In the genomic region with DNA sequence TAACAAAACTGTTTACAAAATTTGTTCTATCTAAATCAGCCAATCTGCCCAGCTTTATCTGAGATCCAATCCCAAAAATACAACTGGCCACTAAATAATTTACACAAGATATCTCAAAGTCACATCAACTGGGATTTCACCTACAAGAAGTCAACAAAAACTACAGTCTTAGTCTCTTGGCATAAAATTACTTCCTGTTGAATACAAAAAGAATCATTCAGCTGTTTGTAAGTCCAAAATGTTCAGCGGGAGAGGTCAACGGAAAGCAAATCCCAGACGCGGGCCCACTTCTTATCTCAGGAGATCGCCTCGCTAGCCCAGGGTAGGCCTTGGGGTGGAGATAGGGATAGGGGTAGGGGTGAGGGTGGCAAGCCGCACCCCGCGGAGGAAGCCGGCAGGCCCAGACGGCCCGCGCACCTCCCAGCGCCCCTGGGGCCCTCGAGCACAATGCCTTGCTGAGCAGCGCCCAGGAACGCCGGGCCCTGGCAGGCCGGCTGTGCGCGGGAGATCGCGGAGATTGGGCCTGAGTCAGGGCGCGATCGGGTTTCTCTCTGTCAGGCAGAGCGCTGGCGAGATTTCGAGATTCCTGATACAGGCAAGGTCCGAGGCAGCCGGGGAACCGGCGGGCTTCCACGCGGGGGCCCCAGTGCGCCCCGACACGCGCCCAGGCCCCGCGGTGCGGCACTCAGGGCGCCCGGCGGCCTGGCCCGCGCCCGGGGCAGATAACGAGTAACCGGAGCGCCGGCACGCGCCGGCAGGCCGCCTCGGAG, we compare ENCODE assay signal across 8 cellular contexts. TPM values are rescaled to one million over a fixed set of nuclear protein-coding genes. Genes with fewer than 3 reads are reported as not detected.
DNase-seq lines count a peak whose midpoint lies in the region; ATAC-seq and TF ChIP-seq lines count a peak whose summit lies in the region.

No MANE protein-coding gene starts in this region.

- H3K27ac ChIP-seq in WERI-Rb-1 = peak overlapping the region; percentile 93
- H3K27ac ChIP-seq in breast epithelium = peak overlapping the region; percentile 95 to 98
- H3K27ac ChIP-seq in smooth muscle cell (ENCODE audit: low read depth) = peak overlapping the region; percentile 64

- TF ChIP-seq POLR2A in breast epithelium (IDR thresholded peaks at IDR 0.05) = no peak

- H3K36me3 ChIP-seq in WERI-Rb-1 = peaks cover 37% of the 10 kb centered on the region
- no peaks in the 10 kb centered on the region for H3K36me3 ChIP-seq in breast epithelium
- H3K36me3 ChIP-seq in smooth muscle cell (ENCODE audit: low read depth) = peaks cover 12% of the 10 kb centered on the region

- H3K79me2 ChIP-seq in smooth muscle cell (ENCODE audit: low read depth) = peaks cover 35% of the 10 kb centered on the region

- H3K4me3 ChIP-seq in WERI-Rb-1 (ENCODE audit: low read depth, low read length) (peak overlapping the region; percentile 98), breast epithelium (peak overlapping the region; percentile 82 to 96 (median 89)), smooth muscle cell (peak overlapping the region; percentile 88)

- H3K4me1 ChIP-seq in breast epithelium (no peaks in the 10 kb centered on the region), smooth muscle cell (ENCODE audit: low read depth) (peaks cover 15% of the 10 kb centered on the region)

- H4K20me1 ChIP-seq in smooth muscle cell (ENCODE audit: low read depth) = no peaks in the 10 kb centered on the region

- DNase-seq in DMS79 treated with DMSO at 0.1 percent for 48 hours (lab: John Stamatoyannopoulos, UW) = peak; percentile 35
- no peak for DNase-seq in DMS79 (lab: John Stamatoyannopoulos, UW)
- peak; percentile 68 for DNase-seq in NCI-H146 (lab: John Stamatoyannopoulos, UW)
- DNase-seq in WERI-Rb-1 = peak; percentile 58
- peak; percentile 57 to 63 for DNase-seq in breast epithelium (ENCODE audit: low spot score in 2 of 2)
- DNase-seq in iPS-NIHi7 (ENCODE audit: extremely low spot score) = peak; percentile 64
- DNase-seq in smooth muscle cell (lab: John Stamatoyannopoulos, UW; ENCODE audit: unreplicated experiment) = peak; percentile 58

- H3K27me3 ChIP-seq in WERI-Rb-1 (ENCODE audit: insufficient read depth, low read depth, severe bottlenecking) = no peaks in the 10 kb centered on the region
- H3K27me3 ChIP-seq in breast epithelium = no peaks in the 10 kb centered on the region
- H3K27me3 ChIP-seq in smooth muscle cell (ENCODE audit: low read depth) = no peaks in the 10 kb centered on the region

- peak overlapping the region; percentile 95 for H2AFZ ChIP-seq in smooth muscle cell (ENCODE audit: low read depth)

- ATAC-seq in HG02763 (IDR thresholded peaks at IDR 0.05; ENCODE audit: unreplicated experiment) = peak; percentile 70

- H3F3A ChIP-seq in smooth muscle cell (ENCODE audit: low read depth) = no peaks in the 10 kb centered on the region

- H3K9me3 ChIP-seq in WERI-Rb-1 (ENCODE audit: severe bottlenecking) = no peaks in the 10 kb centered on the region
- H3K9me3 ChIP-seq in breast epithelium = no peaks in the 10 kb centered on the region
- H3K9me3 ChIP-seq in smooth muscle cell (replicated peaks; ENCODE audit: low read depth) = no peaks in the 10 kb centered on the region

- WGBS in smooth muscle cell (ENCODE audit: low lambda C conversion rate) = under 1% methylated on average over 50 of the region's 57 CpGs

- H3K9ac ChIP-seq in smooth muscle cell (ENCODE audit: low read depth) = peak overlapping the region; percentile 68

- H3K4me2 ChIP-seq in smooth muscle cell = peak overlapping the region; percentile 99

- intact Hi-C loops in breast epithelium (cut with DNase I; ENCODE audit: low total_unique reads) = no loop called here

- TF ChIP-seq CTCF in WERI-Rb-1 (IDR thresholded peaks at IDR 0.05; ENCODE audit: low read depth, low read length) = no peak
- no peak for TF ChIP-seq CTCF in breast epithelium (IDR thresholded peaks at IDR 0.05)
- no peak for TF ChIP-seq CTCF in smooth muscle cell (IDR thresholded peaks at IDR 0.05; ENCODE audit: borderline replicate concordance, insufficient read depth, poor library complexity, severe bottlenecking)

RNA-seq across cellular contexts. Expression of a gene that starts 0.7 kb away (rescaled TPM):
- 100 to 1,000 TPM; 161 to 217 (median 214) TPM for total RNA-seq in breast epithelium
- 201 and 238 TPM in 2 replicates for total RNA-seq in smooth muscle cell
- polyA plus RNA-seq in smooth muscle cell = 293 and 319 TPM in 2 replicates

RNA-seq across cellular contexts. Expression of a gene that starts 6.4 kb away (rescaled TPM):
- total RNA-seq in breast epithelium (10 to 100 TPM in 2 of 3 donors, 1 to 10 TPM in 1; 5.9 to 20.3 (median 15.8) TPM), smooth muscle cell (6.7 and 52.2 TPM in 2 replicates)
- 11.5 and 12.9 TPM in 2 replicates for polyA plus RNA-seq in smooth muscle cell
